In the genomic region with DNA sequence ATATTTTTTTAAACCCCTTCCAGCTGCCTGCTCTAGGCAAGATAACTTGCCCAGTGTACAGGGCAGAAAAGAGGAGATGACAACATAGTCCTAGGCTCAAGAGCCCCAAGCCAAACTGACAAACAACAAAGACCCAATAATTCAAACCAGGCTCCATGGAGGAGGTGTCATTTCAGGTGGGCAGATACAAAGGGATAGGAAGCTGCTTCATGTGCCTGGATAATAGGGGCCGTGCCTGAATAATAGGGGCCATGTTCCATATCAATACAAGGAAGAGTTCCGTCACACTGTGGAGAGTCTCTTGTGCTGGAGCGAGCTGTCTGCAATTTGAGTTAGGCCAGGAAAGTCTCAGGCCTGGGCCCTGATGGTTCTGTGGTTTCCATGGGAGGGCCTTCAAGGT, we compare ENCODE assay signal across 13 cellular contexts. TPM values are rescaled to one million over a fixed set of nuclear protein-coding genes. Genes with fewer than 3 reads are reported as not detected.
DNase-seq lines count a peak whose midpoint lies in the region; ATAC-seq and TF ChIP-seq lines count a peak whose summit lies in the region.
"Had no signal": no experiment of that assay in that cellular context is flagged by ENCODE, and none has a peak within 500 bp of the region (broad histone marks: within the 10 kb centered on the region; RNA-seq: fewer than 3 reads in every experiment).

No MANE protein-coding gene starts in this region.

- in situ Hi-C loops in KBM-7 (cut with MboI; ENCODE audit: low pct_unique_long_range_greater_than_20kb, low sequenced_read_pairs), result no loop called here

- ATAC-seq in natural killer cell (no peak), GM18909 (IDR thresholded peaks at IDR 0.05; ENCODE audit: poor library complexity, unreplicated experiment) (no peak)

- peak overlapping the region; percentile 89 for H3K4me3 Mint-ChIP-seq in Calu3 (ENCODE audit: low read depth, unreplicated experiment)
- peak overlapping the region; percentile 98; the same call in 1 of the 2 replicates for H3K4me3 Mint-ChIP-seq in HFFc6
- peak overlapping the region; percentile 72 for H3K4me3 Mint-ChIP-seq in activated naive CD8-positive, alpha-beta T cell
- peak overlapping the region; percentile 91 for H3K4me3 Mint-ChIP-seq in natural killer cell

- BruUV-seq in Calu3 (replicated peaks; lab: Mats Ljungman, UMichigan), result no TSS peak

- H3K36me3 Mint-ChIP-seq in Calu3 (ENCODE audit: insufficient read depth, unreplicated experiment), result peaks cover 7% of the 10 kb centered on the region
- H3K36me3 Mint-ChIP-seq in HFFc6 (ENCODE audit: low read depth), result no peaks in the 10 kb centered on the region
- peaks cover 3% of the 10 kb centered on the region for H3K36me3 Mint-ChIP-seq in activated naive CD8-positive, alpha-beta T cell
- no peaks in the 10 kb centered on the region for H3K36me3 Mint-ChIP-seq in natural killer cell

- DNase-seq in Calu3, result no peak
- DNase-seq in HFFc6, result no peak
- no peak for DNase-seq in natural killer cell
- no peak for DNase-seq in DMS 273 (lab: John Stamatoyannopoulos, UW; ENCODE audit: unreplicated experiment)
- DNase-seq in KBM-7, result no peak
- DNase-seq: activated naive CD4-positive, alpha-beta T cell treated with anti-CD3 and anti-CD28 coated beads, Interleukin-2, amount 50 U/mL, for 16 hours; GDM1; head of caudate nucleus; NCI-H187 treated with DMSO at 0.1 percent for 48 hours had no signal

- H3K4me1 Mint-ChIP-seq in Calu3 (ENCODE audit: low read depth, unreplicated experiment) (no peaks in the 10 kb centered on the region), HFFc6 (ENCODE audit: low read depth) (peaks cover 5% of the 10 kb centered on the region), natural killer cell (peaks cover 5 to 18% of the 10 kb centered on the region in 2 donors)
- H3K4me1 Mint-ChIP-seq in activated naive CD8-positive, alpha-beta T cell (ENCODE audit: low read depth), result peaks cover 4% of the 10 kb centered on the region

- CTCF ChIA-PET in Calu3 (lab: Charles Lee), result interaction anchor here (0.6 to 0.7 kb wide), 2 partner anchors 82 to 119 kb away, joined by 3 to 7 read pairs; no protein-coding TSS in a partner anchor

- no peak for TF ChIP-seq CTCF in Calu3 (IDR thresholded peaks at IDR 0.05; ENCODE audit: unreplicated experiment)
- no peak for TF ChIP-seq CTCF in HFFc6 (IDR thresholded peaks at IDR 0.05)
- no peak for TF ChIP-seq CTCF in natural killer cell (IDR thresholded peaks at IDR 0.05)

- no peaks in the 10 kb centered on the region for H3K27me3 Mint-ChIP-seq in Calu3 (ENCODE audit: unreplicated experiment)
- H3K27me3 Mint-ChIP-seq in HFFc6 (ENCODE audit: insufficient read depth), result peaks cover 5% of the 10 kb centered on the region; the same call in 1 of the 2 replicates
- H3K27me3 Mint-ChIP-seq in activated naive CD8-positive, alpha-beta T cell, result peaks cover 4% of the 10 kb centered on the region
- peaks cover 0 to 8% of the 10 kb centered on the region in 2 donors for H3K27me3 Mint-ChIP-seq in natural killer cell (ENCODE audit: low read depth in 2 of 2)

- intact Hi-C loops in Calu3 (cut with micrococcal nuclease; ENCODE audit: unreplicated experiment), result loop anchor here (5.0 kb wide), 1 partner anchor 150 kb away; no protein-coding TSS in a partner anchor
- intact Hi-C loops in natural killer cell (cut with micrococcal nuclease), result loop anchor here (5.0 kb wide), 1 partner anchor 270 kb away; no protein-coding TSS in a partner anchor

- no peak overlapping the region for H3K27ac Mint-ChIP-seq in Calu3 (ENCODE audit: unreplicated experiment)
- H3K27ac Mint-ChIP-seq in HFFc6, result no peak overlapping the region
- no peak overlapping the region for H3K27ac Mint-ChIP-seq in activated naive CD8-positive, alpha-beta T cell
- H3K27ac Mint-ChIP-seq in natural killer cell, result peak overlapping the region in 1 of 2 donors; percentile 29

- H3K9me3 Mint-ChIP-seq in Calu3 (ENCODE audit: low read depth, unreplicated experiment) (no peaks in the 10 kb centered on the region), HFFc6 (no peaks in the 10 kb centered on the region), natural killer cell (no peaks in the 10 kb centered on the region)
- H3K9me3 Mint-ChIP-seq in activated naive CD8-positive, alpha-beta T cell (ENCODE audit: low read depth), result no peaks in the 10 kb centered on the region

RNA-seq across cellular contexts. Expression of a gene that starts 35.4 kb away (rescaled TPM):
- not detected in 2 replicates for total RNA-seq in Calu3 (2022)
- total RNA-seq in HFFc6 (2021; fragmentation: NEBNext Ultra II Directional; extraction: Animal tissue kit (Norgen Biotek cat#: 25700)), result not detected
- under 1 TPM in 1 of 3 donors, not detected in 2; 0.05 TPM for total RNA-seq in natural killer cell
- total RNA-seq: LHCN-M2, RPMI7951 had no signal
